In genomic region chr4:7055111-7055989, GRCh38 we compare ENCODE assay signal across 1 cellular context.
TF ChIP-seq lines count a peak whose summit lies in the region.

No MANE protein-coding gene starts in this region.

TF ChIP-seq in SK-N-SH, 30 proteins besides CTCF, POLR2A, EP300 and RAD21 (continued from another document):
- TF ChIP-seq IRF3 (IDR thresholded peaks at IDR 0.05; ENCODE audit: low read depth, low read length) (no peak), GABPA (IDR thresholded peaks at IDR 0.05; ENCODE audit: low read depth) (no peak), TEAD4 (IDR thresholded peaks at IDR 0.05; ENCODE audit: borderline replicate concordance, insufficient read depth) (no peak), SMC3 (IDR thresholded peaks at IDR 0.05; ENCODE audit: low read depth, low read length) (no peak), PBX3 (IDR thresholded peaks at IDR 0.05) (no peak), MAX (IDR thresholded peaks at IDR 0.05; ENCODE audit: low read depth) (no peak), MXI1 (IDR thresholded peaks at IDR 0.05; ENCODE audit: low read depth, low read length) (no peak), GATA2 (CRISPR knock-in tag; IDR thresholded peaks at IDR 0.05) (no peak), RCOR1 (IDR thresholded peaks at IDR 0.05; ENCODE audit: low read length) (no peak), FOXJ3 (CRISPR knock-in tag; IDR thresholded peaks at IDR 0.05) (no peak)
